ENCODE assay signal across 8 cellular contexts in genomic region chr12:79935021-79935623, GRCh38. TPM values are rescaled to one million over a fixed set of nuclear protein-coding genes. Genes with fewer than 3 reads are reported as not detected.
A peak's percentile ranks its signal among the peaks of the same experiment; 100 is the strongest.
DNase-seq lines count a peak whose midpoint lies in the region; ATAC-seq and TF ChIP-seq lines count a peak whose summit lies in the region.

Gene PPP1R12A (minus strand): TSS chr12:79935097. CDS start chr12:79934931, 166 bp downstream.

- H3K9me3 Mint-ChIP-seq in dendritic cell treated with granulocyte-macrophage colony-stimulating factor and Interleukin-4, amounts not matched to agents 40 ng/mL and 50 ng/mL, for 4 days = no peaks in the 10 kb centered on the region

- peaks cover 12 to 52% of the 10 kb centered on the region in 2 donors for H3K4me1 ChIP-seq in left lung

- H3K4me3 ChIP-seq in left lung = peak within 1 kb of the TSS; percentile 77 to 93

- H3K27ac Mint-ChIP-seq in dendritic cell treated with granulocyte-macrophage colony-stimulating factor and Interleukin-4, amounts not matched to agents 40 ng/mL and 50 ng/mL, for 4 days = peak within 1 kb of the TSS; percentile 96

- H3K27me3 Mint-ChIP-seq in dendritic cell treated with granulocyte-macrophage colony-stimulating factor and Interleukin-4, amounts not matched to agents 40 ng/mL and 50 ng/mL, for 4 days = no peaks in the 10 kb centered on the region

- TF ChIP-seq CTCF in left lung (IDR thresholded peaks at IDR 0.05) = peak in 1 of 2 donors; percentile 35

- H3K4me3 Mint-ChIP-seq in dendritic cell treated with granulocyte-macrophage colony-stimulating factor and Interleukin-4, amounts not matched to agents 40 ng/mL and 50 ng/mL, for 4 days = peak within 1 kb of the TSS; percentile 98

- intact Hi-C loops in dendritic cell treated with granulocyte-macrophage colony-stimulating factor and Interleukin-4, amounts not matched to agents 40 ng/mL and 50 ng/mL, for 4 days (cut with micrococcal nuclease) = loop anchor here (2.0 kb wide), 1 partner anchor 48 kb away; no protein-coding TSS in a partner anchor
- intact Hi-C loops in left lung (cut with DNase I) = no loop called here

- H3K36me3 Mint-ChIP-seq in dendritic cell treated with granulocyte-macrophage colony-stimulating factor and Interleukin-4, amounts not matched to agents 40 ng/mL and 50 ng/mL, for 4 days (ENCODE audit: low read depth) = peaks cover 30% of the 10 kb centered on the region

- ATAC-seq in GM19351 (IDR thresholded peaks at IDR 0.05; ENCODE audit: unreplicated experiment) (peak; percentile 80), HG03521 (IDR thresholded peaks at IDR 0.05; ENCODE audit: unreplicated experiment) (peak; percentile 81), left lung (peak; percentile 96)

- H3K9me3 ChIP-seq in left lung = no peaks in the 10 kb centered on the region

- no peaks in the 10 kb centered on the region for H3K27me3 ChIP-seq in left lung

- peaks cover 28% of the 10 kb centered on the region for H3K4me1 Mint-ChIP-seq in dendritic cell treated with granulocyte-macrophage colony-stimulating factor and Interleukin-4, amounts not matched to agents 40 ng/mL and 50 ng/mL, for 4 days (ENCODE audit: low read depth)

- peak; percentile 78 to 98 (median 96) for DNase-seq in C1 segment of cervical spinal cord (lab: John Stamatoyannopoulos, UW)
- DNase-seq in NCI-H748 (lab: John Stamatoyannopoulos, UW; ENCODE audit: unreplicated experiment) = peak; percentile 98
- peak; percentile 83 to 94 for DNase-seq in activated CD4-positive, alpha-beta T cell treated with anti-CD3 and anti-CD28 coated beads, Interleukin-2, amount 50 U/mL, for 24 hours (ENCODE audit: low read depth in 1 of 2, low spot score in 1 of 2)
- peak; percentile 98 to 99 for DNase-seq in left lung
- peak; percentile 89 for DNase-seq in stimulated activated CD4-positive, alpha-beta T cell treated with anti-CD3 and anti-CD28 coated beads, Interleukin-2, amount 100 ng/mL, for 48 hours

- H3K27ac ChIP-seq in left lung = peak within 1 kb of the TSS; percentile 96 to 99

- no peaks in the 10 kb centered on the region for H3K36me3 ChIP-seq in left lung

RNA-seq across cellular contexts. Expression of gene PPP1R12A, which starts in this region (rescaled TPM):
- 10 to 100 TPM; 62.9 to 87.2 TPM for total RNA-seq in left lung

Comparison
In these comparisons a context has a peak if more than half of its experiments do, and no peak if none do; other contexts are left out.
1. Peak in every context shown above with its lines: DNase-seq, ATAC-seq, H3K4me3 ChIP-seq and H3K27ac ChIP-seq.